Comparison of ENCODE assay signal across 9 cellular contexts in the genomic region with DNA sequence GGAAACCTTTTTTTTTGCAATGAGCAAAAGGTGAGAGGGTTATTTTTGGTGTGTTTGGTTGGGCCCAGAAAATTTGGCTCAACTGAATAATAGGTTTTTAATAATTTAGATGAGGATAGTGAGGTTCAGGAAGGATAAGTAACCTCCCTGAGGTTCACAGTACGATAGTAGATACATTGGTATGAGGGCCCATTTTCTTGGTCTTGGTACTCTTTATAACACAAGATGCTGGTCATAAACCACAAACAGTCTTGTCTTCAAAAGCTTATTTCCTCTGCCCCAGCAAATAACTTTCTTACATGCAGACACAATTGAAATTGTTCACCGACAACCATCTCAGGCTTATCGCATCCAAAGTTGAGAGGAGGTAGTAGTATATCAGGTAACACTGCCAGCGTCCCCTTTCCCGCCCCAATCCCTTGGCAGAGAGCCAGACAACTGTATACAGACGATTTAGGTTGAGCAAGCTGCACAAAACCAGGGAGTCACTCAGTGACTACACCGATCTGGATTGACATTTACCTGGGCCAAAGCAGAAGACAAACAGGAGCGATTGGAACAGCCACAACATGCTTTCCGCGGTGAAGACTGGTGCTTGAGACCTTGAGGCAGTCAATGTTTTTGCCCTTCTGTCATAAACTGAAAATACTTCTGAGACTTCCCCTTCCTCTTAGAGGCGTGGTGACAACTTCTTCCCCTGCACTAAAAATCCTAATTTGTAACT. TPM values are rescaled to one million over a fixed set of nuclear protein-coding genes. Genes with fewer than 3 reads are reported as not detected.
DNase-seq lines count a peak whose midpoint lies in the region; ATAC-seq and TF ChIP-seq lines count a peak whose summit lies in the region.
"Had no signal": no experiment of that assay in that cellular context is flagged by ENCODE, and none has a peak within 500 bp of the region (broad histone marks: within the 10 kb centered on the region; RNA-seq: fewer than 3 reads in every experiment).

Gene SLAMF6, minus strand, starts transcription at position 634 of the 724 bp plus-strand sequence. Its CDS starts 63 bp downstream, at position 571.

- H3K4me3 ChIP-seq in OCI-LY7 (ENCODE audit: low read depth, low read length, poor library complexity, severe bottlenecking) (peak within 1 kb of the TSS; percentile 83), stomach (peak within 1 kb of the TSS in 3 of 4 donors; percentile 1 to 29 (median 14)), hepatocyte (no peak within 1 kb of the TSS), right cardiac atrium (ENCODE audit: low read length) (no peak within 1 kb of the TSS)

- peak within 1 kb of the TSS; percentile 91 for H3K4me3 Mint-ChIP-seq in activated naive CD8-positive, alpha-beta T cell treated with anti-CD3 and anti-CD28 coated beads, Interleukin-2, amount 10 ng/mL, durations not matched to agents 7 days and 5 days

- POLR2A ChIA-PET in OCI-LY7 (lab: Charles Lee), result interaction anchor here (0.6 to 2.8 kb wide), 25 partner anchors 9 to 190 kb away, joined by 3 to 24 read pairs (median 4); no protein-coding TSS in a partner anchor
- POLR2A ChIA-PET in activated naive CD8-positive, alpha-beta T cell treated with anti-CD3 and anti-CD28 coated beads, Interleukin-2, amount 10 ng/mL, durations not matched to agents 7 days and 5 days (lab: Charles Lee), result interaction anchor here (0.5 to 3.5 kb wide), 11 partner anchors 18 to 94 kb away, joined by 3 to 24 read pairs (median 3); no protein-coding TSS in a partner anchor

- H3K9me2 ChIP-seq in OCI-LY7 (ENCODE audit: insufficient read depth, low read length) (no peaks in the 10 kb centered on the region), hepatocyte (replicated peaks; ENCODE audit: insufficient read depth) (no peaks in the 10 kb centered on the region)

- ATAC-seq in activated naive CD8-positive, alpha-beta T cell treated with anti-CD3 and anti-CD28 coated beads, Interleukin-2, amount 10 ng/mL, durations not matched to agents 7 days and 5 days (ENCODE audit: low read depth), result peak; percentile 72
- ATAC-seq in right cardiac atrium, result no peak

- H3K79me2 ChIP-seq in OCI-LY7 (ENCODE audit: insufficient read depth, low read depth, low read length) (peaks cover 48% of the 10 kb centered on the region), hepatocyte (no peaks in the 10 kb centered on the region)

- H3K9me3 ChIP-seq in OCI-LY7 (ENCODE audit: low read length), result peaks cover 13% of the 10 kb centered on the region; the same call in 1 of the 2 replicates
- peaks cover 0 to 13% (median 0%) of the 10 kb centered on the region in 4 donors for H3K9me3 ChIP-seq in stomach
- H3K9me3 ChIP-seq in hepatocyte (ENCODE audit: low read depth), result no peaks in the 10 kb centered on the region
- no peaks in the 10 kb centered on the region for H3K9me3 ChIP-seq in right cardiac atrium (ENCODE audit: control insufficient read depth, low read length)

- peak within 1 kb of the TSS; percentile 93 for H3K27ac Mint-ChIP-seq in activated naive CD8-positive, alpha-beta T cell treated with anti-CD3 and anti-CD28 coated beads, Interleukin-2, amount 10 ng/mL, durations not matched to agents 7 days and 5 days

- TF ChIP-seq POLR2A in stomach (IDR thresholded peaks at IDR 0.05), result no peak

- H3K27me3 Mint-ChIP-seq in activated naive CD8-positive, alpha-beta T cell treated with anti-CD3 and anti-CD28 coated beads, Interleukin-2, amount 10 ng/mL, durations not matched to agents 7 days and 5 days, result no peaks in the 10 kb centered on the region

- TSS peak; percentile 86 for BruUV-seq in OCI-LY7 (replicated peaks; lab: Mats Ljungman, UMichigan)

- H3K27me3 ChIP-seq in stomach, result no peaks in the 10 kb centered on the region
- no peaks in the 10 kb centered on the region for H3K27me3 ChIP-seq in hepatocyte
- H3K27me3 ChIP-seq in right cardiac atrium (ENCODE audit: control insufficient read depth, insufficient read depth), result no peaks in the 10 kb centered on the region

- H2AFZ ChIP-seq in OCI-LY7 (ENCODE audit: low read length) (peak within 1 kb of the TSS; percentile 74; the same call in 1 of the 2 replicates), hepatocyte (no peak within 1 kb of the TSS)

- peaks cover 15% of the 10 kb centered on the region for H3K9me3 Mint-ChIP-seq in activated naive CD8-positive, alpha-beta T cell treated with anti-CD3 and anti-CD28 coated beads, Interleukin-2, amount 10 ng/mL, durations not matched to agents 7 days and 5 days

- H4K20me1 ChIP-seq in OCI-LY7 (ENCODE audit: insufficient read depth, low read length), result no peaks in the 10 kb centered on the region
- H4K20me1 ChIP-seq in hepatocyte (ENCODE audit: insufficient read depth, poor library complexity, severe bottlenecking), result no peaks in the 10 kb centered on the region

- peaks cover 47% of the 10 kb centered on the region for H3K4me1 Mint-ChIP-seq in activated naive CD8-positive, alpha-beta T cell treated with anti-CD3 and anti-CD28 coated beads, Interleukin-2, amount 10 ng/mL, durations not matched to agents 7 days and 5 days

- intact Hi-C loops in OCI-LY7 (cut with micrococcal nuclease; ENCODE audit: unreplicated experiment) (loop anchor here (1.0 to 5.0 kb wide), 6 partner anchors 18 to 188 kb away; partner anchors contain the start of gene CD48), stomach (cut with DNase I; ENCODE audit: low total_unique reads) (no loop called here), right cardiac atrium (cut with DNase I) (no loop called here)

- H3K36me3 ChIP-seq in OCI-LY7 (ENCODE audit: insufficient read depth, low read length), result peaks cover 9% of the 10 kb centered on the region
- no peaks in the 10 kb centered on the region for H3K36me3 ChIP-seq in stomach
- no peaks in the 10 kb centered on the region for H3K36me3 ChIP-seq in hepatocyte (replicated peaks; ENCODE audit: insufficient read depth, low read depth)

- peaks cover 30% of the 10 kb centered on the region for H3K36me3 Mint-ChIP-seq in activated naive CD8-positive, alpha-beta T cell treated with anti-CD3 and anti-CD28 coated beads, Interleukin-2, amount 10 ng/mL, durations not matched to agents 7 days and 5 days

- peaks cover 45% of the 10 kb centered on the region for H3K4me1 ChIP-seq in OCI-LY7 (ENCODE audit: insufficient read depth, low read length, poor library complexity, severe bottlenecking)
- peaks cover 0 to 12% (median 7%) of the 10 kb centered on the region in 4 donors for H3K4me1 ChIP-seq in stomach
- peaks cover 3% of the 10 kb centered on the region for H3K4me1 ChIP-seq in hepatocyte (ENCODE audit: insufficient read depth)
- H3K4me1 ChIP-seq in right cardiac atrium (ENCODE audit: control insufficient read depth, insufficient read depth, low read length), result no peaks in the 10 kb centered on the region

- TF ChIP-seq EP300 in stomach (IDR thresholded peaks at IDR 0.05), result no peak

- TF ChIP-seq CTCF in OCI-LY7 (conservative IDR thresholded peaks at IDR 0.05; ENCODE audit: low read length) (no peak), stomach (IDR thresholded peaks at IDR 0.05) (no peak), hepatocyte (IDR thresholded peaks at IDR 0.05; ENCODE audit: poor library complexity) (no peak)

- 23 to 69% (median 38%) methylated on average over 11 of the region's 11 CpGs for WGBS in stomach, 5 donors
- 85% methylated on average over 11 of the region's 11 CpGs for WGBS in hepatocyte (ENCODE audit: low lambda C conversion rate, missing lambda C conversion rate)
- WGBS in right cardiac atrium, result 73% methylated on average over 11 of the region's 11 CpGs

- CTCF ChIA-PET in OCI-LY7 (lab: Charles Lee; ENCODE audit: unreplicated experiment), result interaction anchor here (0.6 to 1.4 kb wide), 4 partner anchors 17 to 318 kb away, joined by 3 to 5 read pairs (median 4); no protein-coding TSS in a partner anchor

- H3K4me2 ChIP-seq in OCI-LY7 (ENCODE audit: low read length), result peak within 1 kb of the TSS; percentile 92
- H3K4me2 ChIP-seq in hepatocyte, result no peak within 1 kb of the TSS

- peak within 1 kb of the TSS; percentile 98 for H3K27ac ChIP-seq in OCI-LY7 (ENCODE audit: low read depth, low read length, poor library complexity, severe bottlenecking)
- H3K27ac ChIP-seq in stomach, result peak within 1 kb of the TSS; percentile 1 to 73 (median 54)
- H3K27ac ChIP-seq in hepatocyte, result no peak within 1 kb of the TSS
- H3K27ac ChIP-seq in right cardiac atrium (ENCODE audit: low read length), result no peak within 1 kb of the TSS

- DNase-seq in NCI-H510A treated with DMSO at 0.1 percent for 48 hours (lab: John Stamatoyannopoulos, UW) (peak; percentile 15), NCI-H510A (lab: John Stamatoyannopoulos, UW) (no peak), OCI-LY7 (ENCODE audit: low spot score) (peak; percentile 81), stomach (no peak), hepatocyte (ENCODE audit: low spot score) (no peak), RPMI8226 (no peak), right cardiac atrium (no peak)
- DNase-seq in activated naive CD8-positive, alpha-beta T cell treated with anti-CD3 and anti-CD28 coated beads, Interleukin-2, amount 10 ng/mL, durations not matched to agents 7 days and 5 days, result peak; percentile 62

RNA-seq across cellular contexts. Expression of gene SLAMF6, which starts in this region (rescaled TPM):
- 39.8 and 43.0 TPM in 2 replicates for total RNA-seq in OCI-LY7 (2014; rRNA removed; shearing (Covaris generic))
- total RNA-seq in OCI-LY7 (2022), result 65.1 and 72.4 TPM in 2 replicates
- 10 to 100 TPM; 43.0 to 48.1 TPM for total RNA-seq in activated naive CD8-positive, alpha-beta T cell treated with anti-CD3 and anti-CD28 coated beads, Interleukin-2, amount 10 ng/mL, durations not matched to agents 7 days and 5 days
- total RNA-seq in stomach, result 10 to 100 TPM in 2 of 5 donors, 1 to 10 TPM in 1, under 1 TPM in 1, not detected in 1; 0.37 to 18.1 (median 8.1) TPM
- polyA plus RNA-seq in stomach, result 1 to 10 TPM in 2 of 3 donors, under 1 TPM in 1; 0.19 to 1.1 (median 1.1) TPM
- not detected in 2 replicates for total RNA-seq in hepatocyte
- not detected in 2 replicates for polyA plus RNA-seq in hepatocyte
- total RNA-seq in right cardiac atrium, result under 1 TPM; 0.34 to 0.66 (median 0.52) TPM
- polyA plus RNA-seq in right cardiac atrium, result 0.34 TPM
- polyA plus RNA-seq: AG04450 had no signal

Comparison
In these comparisons a context has a peak if more than half of its experiments do, and no peak if none do; other contexts are left out.
1. DNase-seq: peak in NCI-H510A treated with DMSO at 0.1 percent for 48 hours (single experiment), OCI-LY7 (single experiment) and activated naive CD8-positive, alpha-beta T cell treated with anti-CD3 and anti-CD28 coated beads, Interleukin-2, amount 10 ng/mL, durations not matched to agents 7 days and 5 days (single experiment); none in NCI-H510A (single experiment), stomach (single experiment), hepatocyte (single experiment), RPMI8226 (single experiment) and right cardiac atrium (0 of 3).
2. H3K27ac ChIP-seq: peak in OCI-LY7 (single experiment) and stomach (5 of 5); none in hepatocyte (single experiment) and right cardiac atrium (single experiment).
3. H3K4me3 ChIP-seq: peak in OCI-LY7 (single experiment) and stomach (3 of 4); none in hepatocyte (single experiment) and right cardiac atrium (single experiment).